18 cellular contexts compared by ENCODE assay signal in the genomic region with DNA sequence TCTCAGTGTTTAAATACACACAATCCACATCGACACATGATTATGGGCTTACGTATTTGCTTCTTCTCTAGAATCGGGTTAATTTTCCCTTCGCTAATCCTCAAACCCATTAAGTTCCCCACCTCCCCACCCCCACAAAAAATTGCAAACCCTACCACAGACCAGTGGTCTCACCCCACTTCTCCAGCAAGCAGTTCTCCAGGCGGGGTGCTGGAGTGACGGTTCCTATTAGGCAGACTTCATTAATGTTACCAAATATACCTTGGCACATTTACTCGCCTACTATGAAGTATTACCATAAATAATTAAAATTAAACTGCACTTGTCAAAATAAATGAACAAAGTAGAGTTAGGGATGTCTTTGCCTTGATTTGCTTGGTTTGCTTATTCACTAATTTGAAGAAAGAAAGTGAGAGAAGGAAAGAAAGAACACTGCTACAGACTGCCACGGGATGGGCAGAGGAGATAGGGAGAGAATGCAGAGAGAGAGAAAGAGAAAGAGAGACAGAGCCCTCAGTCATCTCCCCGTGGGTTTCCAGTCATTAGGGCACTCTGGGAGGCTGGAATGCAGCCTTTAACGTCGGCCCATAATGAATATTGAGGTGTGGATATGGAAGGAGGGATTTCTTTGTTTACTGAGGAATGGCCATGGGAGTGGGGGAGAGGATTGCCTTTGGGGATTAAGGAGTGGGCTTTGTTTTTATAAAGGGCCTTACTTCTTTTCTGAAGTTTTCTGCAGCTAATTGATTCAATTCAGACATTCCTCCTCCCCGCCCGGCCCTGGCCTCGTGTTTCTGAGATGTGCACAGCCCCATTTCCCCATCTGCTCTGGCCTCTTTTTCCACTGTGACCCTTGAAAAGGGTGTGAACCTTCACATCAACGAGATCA. TPM values are rescaled to one million over a fixed set of nuclear protein-coding genes. Genes with fewer than 3 reads are reported as not detected.
A peak's percentile ranks its signal among the peaks of the same experiment; 100 is the strongest.
DNase-seq lines count a peak whose midpoint lies in the region; ATAC-seq, FAIRE-seq and TF ChIP-seq lines count a peak whose summit lies in the region.
"Had no signal": no experiment of that assay in that cellular context is flagged by ENCODE, and none has a peak within 500 bp of the region (broad histone marks: within the 10 kb centered on the region; RNA-seq: fewer than 3 reads in every experiment).

No MANE protein-coding gene starts in this region.

- H3K4me3 ChIP-seq in HAP-1 (no peak overlapping the region), SK-N-MC (no peak overlapping the region), kidney (ENCODE audit: low read length in 2 of 2) (no peak overlapping the region)
- H3K4me3 ChIP-seq: BLaER1, GM23248 had no signal

- H3K27ac ChIP-seq in SK-N-MC = peak overlapping the region; percentile 4; the same call in 1 of the 2 replicates
- H3K27ac ChIP-seq in cingulate gyrus (ENCODE audit: low read depth, low read length) = peak overlapping the region; percentile 47
- H3K27ac ChIP-seq in kidney (ENCODE audit: low read depth in 2 of 2, low read length in 2 of 2) = no peak overlapping the region
- H3K27ac ChIP-seq: BLaER1, GM23248 had no signal

- H3K36me3 ChIP-seq in HAP-1 (replicated peaks) (no peaks in the 10 kb centered on the region), SK-N-MC (ENCODE audit: insufficient read depth, low read length) (peaks cover 83% of the 10 kb centered on the region), kidney (ENCODE audit: control insufficient read depth in 1 of 2, insufficient read depth in 2 of 2, low read length in 2 of 2) (no peaks in the 10 kb centered on the region)
- H3K36me3 ChIP-seq: BLaER1 had no signal

- H3K9me3 ChIP-seq in HAP-1 (no peaks in the 10 kb centered on the region), SK-N-MC (ENCODE audit: low read depth, low read length) (no peaks in the 10 kb centered on the region), kidney (ENCODE audit: control insufficient read depth in 1 of 2, low read length in 2 of 2) (no peaks in the 10 kb centered on the region)
- H3K9me3 ChIP-seq: Caco-2 had no signal

- TF ChIP-seq CTCF in kidney (IDR thresholded peaks at IDR 0.05; ENCODE audit: borderline replicate concordance, extremely low read depth, insufficient read depth) = no peak

- DNase-seq in HAP-1 (ENCODE audit: low spot score in 2 of 2) (peak; percentile 67 to 70), SK-N-MC (ENCODE audit: low read depth, low spot score) (no peak), kidney (peak; percentile 21), activated gamma-delta T cell (lab: John Stamatoyannopoulos, UW) (no peak), activated gamma-delta T cell treated with Interleukin-2 at 50 U/mL for 16 hours (no peak), NCI-H1092 treated with DMSO at 0.1 percent for 48 hours (lab: John Stamatoyannopoulos, UW) (no peak)
- DNase-seq: 8988T; AML-193; Caco-2; CD8-positive, alpha-beta memory T cell; DND-41; GDM1; GM23248; HCEC 1CT; IMR-90 had no signal

- in situ Hi-C loops in HAP-1 (cut with MboI; ENCODE audit: low sequenced_read_pairs) = no loop called here

- intact Hi-C loops in kidney (cut with DNase I) = no loop called here

- FAIRE-seq in kidney (lab: Jason Lieb, UNC) = no peak

- H3K27me3 ChIP-seq in HAP-1 (ENCODE audit: low read depth) = no peaks in the 10 kb centered on the region; the same call in 1 of the 2 replicates

- H3K4me1 ChIP-seq in HAP-1 = peaks cover 21% of the 10 kb centered on the region
- no peaks in the 10 kb centered on the region for H3K4me1 ChIP-seq in kidney (ENCODE audit: control insufficient read depth in 1 of 2, insufficient read depth in 1 of 2, low read depth in 1 of 2, low read length in 2 of 2)
- H3K4me1 ChIP-seq: BLaER1, Caco-2 had no signal

- no peak for ATAC-seq in HG03354 (IDR thresholded peaks at IDR 0.05; ENCODE audit: poor library complexity, severe bottlenecking, unreplicated experiment)

- H3K9ac ChIP-seq in SK-N-MC (ENCODE audit: insufficient read length) (no peak overlapping the region), kidney (ENCODE audit: low read length in 2 of 2) (no peak overlapping the region)
- H3K9ac ChIP-seq: BLaER1, GM23248 had no signal

RNA-seq across cellular contexts. Expression of a gene that starts 39.7 kb away (rescaled TPM):
- 72.4 TPM for total RNA-seq in kidney
- 28.6 TPM for polyA plus RNA-seq in kidney (ENCODE audit: insufficient read depth, low read depth, low replicate concordance)

Comparison
In these comparisons a context has a peak if more than half of its experiments do, and no peak if none do; other contexts are left out.
1. DNase-seq: peak in HAP-1 (2 of 2) and kidney (single experiment); none in SK-N-MC (single experiment), activated gamma-delta T cell (single experiment), activated gamma-delta T cell treated with Interleukin-2 at 50 U/mL for 16 hours (single experiment) and NCI-H1092 treated with DMSO at 0.1 percent for 48 hours (single experiment).
2. H3K27ac ChIP-seq: peak in SK-N-MC (single experiment) and cingulate gyrus (single experiment); none in kidney (0 of 2).